Comparison of ENCODE assay signal across 18 cellular contexts in genomic region chr1:21514245-21514644, GRCh38. TPM values are rescaled to one million over a fixed set of nuclear protein-coding genes. Genes with fewer than 3 reads are reported as not detected.
DNase-seq lines count a peak whose midpoint lies in the region; ATAC-seq and TF ChIP-seq lines count a peak whose summit lies in the region.
"Had no signal": no experiment of that assay in that cellular context is flagged by ENCODE, and none has a peak within 500 bp of the region (broad histone marks: within the 10 kb centered on the region; RNA-seq: fewer than 3 reads in every experiment).

No MANE protein-coding gene starts in this region.

- H3K27ac Mint-ChIP-seq in GM23338: no peak overlapping the region
- H3K27ac Mint-ChIP-seq: brain had no signal

- peak overlapping the region; percentile 33 for H3K9ac ChIP-seq in SU-DHL-6 (ENCODE audit: low read length)

- H3K9me3 Mint-ChIP-seq in GM23338: no peaks in the 10 kb centered on the region

- peaks cover 9% of the 10 kb centered on the region; the same call in 2 of the 3 replicates for H3K36me3 Mint-ChIP-seq in GM23338 (ENCODE audit: low read depth)
- H3K36me3 Mint-ChIP-seq: brain had no signal

- H3K27me3 Mint-ChIP-seq in GM23338 (ENCODE audit: insufficient read depth, low read depth, poor library complexity): peaks cover 8% of the 10 kb centered on the region

- no peaks in the 10 kb centered on the region for H3K4me1 ChIP-seq in psoas muscle
- H3K4me1 ChIP-seq in GM23338 (ENCODE audit: insufficient read depth): peaks cover 43% of the 10 kb centered on the region
- H3K4me1 ChIP-seq: pancreas had no signal

- intact Hi-C loops in psoas muscle (cut with DNase I): loop anchor here in 1 of 2 donors (5.0 kb wide), 1 partner anchor 143 kb away; no protein-coding TSS in a partner anchor

- H4K20me1 ChIP-seq in SU-DHL-6 (ENCODE audit: low read depth, low read length) (no peaks in the 10 kb centered on the region), GM23338 (replicated peaks; ENCODE audit: insufficient read depth) (peaks cover 23% of the 10 kb centered on the region)

- H3K9me2 ChIP-seq in SU-DHL-6 (replicated peaks; ENCODE audit: insufficient read depth, low read length): no peaks in the 10 kb centered on the region
- no peaks in the 10 kb centered on the region for H3K9me2 ChIP-seq in GM23338 (ENCODE audit: insufficient read depth)

- no peak for TF ChIP-seq CTCF in GM06990 (IDR thresholded peaks at IDR 0.05; ENCODE audit: insufficient read depth, low read length, poor library complexity, severe bottlenecking)
- TF ChIP-seq CTCF in SU-DHL-6 (IDR thresholded peaks at IDR 0.05; ENCODE audit: insufficient read depth, low read length, poor library complexity, severe bottlenecking): no peak
- TF ChIP-seq CTCF in psoas muscle (IDR thresholded peaks at IDR 0.05): no peak
- no peak for TF ChIP-seq CTCF in GM23338 (conservative IDR thresholded peaks at IDR 0.05; ENCODE audit: low read depth in 2 of 2)

- H3K27me3 ChIP-seq in GM06990 (replicated peaks; ENCODE audit: control insufficient read depth, insufficient read depth, low read length) (no peaks in the 10 kb centered on the region; the same call in none of the 2 replicates), SU-DHL-6 (ENCODE audit: low read length) (no peaks in the 10 kb centered on the region), psoas muscle (ENCODE audit: insufficient read depth in 3 of 3, low read length in 2 of 3) (peaks cover 0 to 28% (median 13%) of the 10 kb centered on the region in 3 donors), GM23338 (ENCODE audit: insufficient read depth) (no peaks in the 10 kb centered on the region)
- H3K27me3 ChIP-seq: pancreas had no signal

- H3K36me3 ChIP-seq in GM06990 (ENCODE audit: control insufficient read depth, insufficient read depth, low read length) (no peaks in the 10 kb centered on the region), SU-DHL-6 (ENCODE audit: low read length) (no peaks in the 10 kb centered on the region), psoas muscle (ENCODE audit: insufficient read depth in 1 of 2, low read depth in 1 of 2) (no peaks in the 10 kb centered on the region), GM23338 (ENCODE audit: insufficient read depth) (no peaks in the 10 kb centered on the region)
- H3K36me3 ChIP-seq: pancreas had no signal

- peaks cover 61% of the 10 kb centered on the region for H3K4me1 Mint-ChIP-seq in GM23338

- H3K9me3 ChIP-seq in SU-DHL-6 (ENCODE audit: insufficient read depth, low read length) (no peaks in the 10 kb centered on the region), psoas muscle (no peaks in the 10 kb centered on the region)
- H3K9me3 ChIP-seq: pancreas had no signal

- ATAC-seq in GM19397 (IDR thresholded peaks at IDR 0.05; ENCODE audit: unreplicated experiment) (peak; percentile 52), HG03108 (IDR thresholded peaks at IDR 0.05; ENCODE audit: unreplicated experiment) (peak; percentile 79), psoas muscle (no peak), GM23338 (no peak)
- ATAC-seq: pancreas had no signal

- H3K4me3 Mint-ChIP-seq in GM23338: no peak overlapping the region
- H3K4me3 Mint-ChIP-seq: brain had no signal

- peaks cover 16% of the 10 kb centered on the region for H3K79me2 ChIP-seq in SU-DHL-6 (ENCODE audit: insufficient read depth, low read length)
- peaks cover 82% of the 10 kb centered on the region for H3K79me2 ChIP-seq in GM23338 (replicated peaks; ENCODE audit: insufficient read depth)

- peak overlapping the region; percentile 65 for H3K4me2 ChIP-seq in SU-DHL-6 (ENCODE audit: low read depth, low read length, poor library complexity, severe bottlenecking)
- H3K4me2 ChIP-seq in GM23338: no peak overlapping the region

- H2AFZ ChIP-seq in SU-DHL-6 (ENCODE audit: low read depth, low read length, severe bottlenecking): no peak overlapping the region
- H2AFZ ChIP-seq in GM23338: no peak overlapping the region

- WGBS in psoas muscle, 3 donors: 85 to 86% (median 86%) methylated on average over 5 of the region's 5 CpGs

- H3K4me3 ChIP-seq in GM06990 (replicated peaks; ENCODE audit: low read depth, low read length) (no peak overlapping the region), SU-DHL-6 (ENCODE audit: insufficient read depth, low read length, poor library complexity, severe bottlenecking) (peak overlapping the region; percentile 14), psoas muscle (no peak overlapping the region), GM23338 (no peak overlapping the region)
- H3K4me3 ChIP-seq: pancreas, SK-N-MC had no signal

- peak; percentile 49 for DNase-seq in GM06990 (ENCODE audit: extremely low read depth, insufficient read length)
- DNase-seq in psoas muscle: no peak
- DNase-seq in hippocampal formation (lab: John Stamatoyannopoulos, UW): no peak
- no peak for DNase-seq in NCI-H446 (lab: John Stamatoyannopoulos, UW)
- DNase-seq in GM23338 (ENCODE audit: low spot score): no peak
- DNase-seq: activated CD4-positive, alpha-beta T cell treated with anti-CD3 and anti-CD28 coated beads for 1 hour; activated effector memory CD4-positive, alpha-beta T cell treated with Interleukin-2 at 50 U/mL for 16 hours; AML-193; mesenchymal stem cell; NCI-H1436; NK-92 treated with Interleukin-12 subunit alpha and Interleukin-12 subunit beta, amount 100 ng/mL, for 24 hours; pancreas; stimulated activated naive CD4-positive, alpha-beta T cell had no signal

- H3K27ac ChIP-seq in SU-DHL-6 (ENCODE audit: low read depth, low read length): peak overlapping the region; percentile 98
- no peak overlapping the region for H3K27ac ChIP-seq in psoas muscle
- H3K27ac ChIP-seq in GM23338 (ENCODE audit: low read depth): no peak overlapping the region
- H3K27ac ChIP-seq: pancreas, SK-N-MC had no signal

- H3F3A ChIP-seq in SU-DHL-6 (ENCODE audit: insufficient read depth) (peaks cover 59% of the 10 kb centered on the region), GM23338 (replicated peaks; ENCODE audit: low read depth) (no peaks in the 10 kb centered on the region; the same call in 1 of the 2 replicates)

TF ChIP-seq in GM23338, 12 proteins besides CTCF, POLR2A, EP300 and RAD21 (continues in another document):
- TF ChIP-seq ZNF114 (CRISPR knock-in tag; IDR thresholded peaks at IDR 0.05) (no peak), NANOG (IDR thresholded peaks at IDR 0.05; ENCODE audit: borderline replicate concordance) (no peak), ETS1 (IDR thresholded peaks at IDR 0.05) (no peak), CREB1 (CRISPR knock-in tag; IDR thresholded peaks at IDR 0.05; ENCODE audit: low read depth) (no peak)

RNA-seq across cellular contexts. Expression of gene ALPL, which starts 5.0 kb away (rescaled TPM):
- total RNA-seq in psoas muscle: 1 to 10 TPM; 1.3 to 2.0 (median 1.5) TPM
- polyA plus RNA-seq in psoas muscle (under 1 TPM; 0.73 to 0.96 (median 0.82) TPM), GM23338 (2016; fragmentation: Nextera tagmentation; extraction: Ambion mirVana) (116 and 120 TPM in 2 replicates)
- 166 and 187 TPM in 2 replicates for total RNA-seq in GM23338 (2014; rRNA removed; shearing (Covaris generic))

Comparison
In these comparisons a context has a peak if more than half of its experiments do, and no peak if none do; other contexts are left out.
1. ATAC-seq: peak in GM19397 (single experiment) and HG03108 (single experiment); none in psoas muscle (0 of 4) and GM23338 (single experiment).
2. RNA of gene ALPL, which starts 5.0 kb away (total RNA-seq): 166 to 187 TPM in GM23338; 1.3 to 2.0 TPM in psoas muscle; every median in the first group is over 10 times any median in the second.